ENCODE assay signal across 1 cellular context in the genomic region with DNA sequence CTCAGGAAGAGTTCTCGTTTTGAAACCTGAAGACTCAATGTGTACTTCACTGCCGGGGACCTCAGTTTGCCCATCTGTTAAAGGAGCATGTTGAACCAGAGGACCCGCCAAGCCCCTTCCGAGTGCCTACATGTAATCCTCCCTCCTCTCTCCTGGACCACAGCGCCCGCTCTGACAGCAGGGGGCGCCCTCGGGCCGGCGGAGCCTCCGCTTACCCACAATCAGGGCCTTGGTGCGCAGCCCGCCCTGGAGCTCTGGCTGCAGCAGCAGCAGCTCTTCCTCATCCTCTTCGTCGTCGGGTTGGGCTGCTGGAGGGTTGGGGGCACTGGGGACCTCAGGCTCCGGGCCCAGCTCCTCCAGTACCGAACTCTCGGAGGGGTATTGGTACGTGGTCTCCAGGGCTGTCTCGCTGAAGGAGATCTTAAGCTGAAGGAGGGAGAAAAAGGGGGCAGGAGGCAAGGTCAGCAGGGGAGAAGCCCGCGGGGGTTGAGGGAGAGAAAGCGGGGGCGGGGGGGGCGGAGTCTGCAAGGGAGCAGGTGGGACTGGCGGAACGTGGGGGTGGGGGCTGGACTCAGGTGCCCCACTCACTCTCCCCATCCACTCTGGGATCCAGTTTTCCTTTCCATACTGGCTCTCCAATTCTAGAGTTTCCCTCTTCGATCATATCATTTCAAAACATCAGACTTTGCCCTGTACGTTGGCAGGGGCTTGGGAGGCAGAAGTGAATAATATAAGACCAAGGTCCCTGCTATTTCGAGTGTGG.
A peak's percentile ranks its signal among the peaks of the same experiment; 100 is the strongest.
TF ChIP-seq lines count a peak whose summit lies in the region.

No MANE protein-coding gene starts in this region.

TF ChIP-seq in HepG2, 621 proteins besides CTCF, POLR2A, EP300 and RAD21 (continued from another document and continues in another):
- TF ChIP-seq, protein P1, sequence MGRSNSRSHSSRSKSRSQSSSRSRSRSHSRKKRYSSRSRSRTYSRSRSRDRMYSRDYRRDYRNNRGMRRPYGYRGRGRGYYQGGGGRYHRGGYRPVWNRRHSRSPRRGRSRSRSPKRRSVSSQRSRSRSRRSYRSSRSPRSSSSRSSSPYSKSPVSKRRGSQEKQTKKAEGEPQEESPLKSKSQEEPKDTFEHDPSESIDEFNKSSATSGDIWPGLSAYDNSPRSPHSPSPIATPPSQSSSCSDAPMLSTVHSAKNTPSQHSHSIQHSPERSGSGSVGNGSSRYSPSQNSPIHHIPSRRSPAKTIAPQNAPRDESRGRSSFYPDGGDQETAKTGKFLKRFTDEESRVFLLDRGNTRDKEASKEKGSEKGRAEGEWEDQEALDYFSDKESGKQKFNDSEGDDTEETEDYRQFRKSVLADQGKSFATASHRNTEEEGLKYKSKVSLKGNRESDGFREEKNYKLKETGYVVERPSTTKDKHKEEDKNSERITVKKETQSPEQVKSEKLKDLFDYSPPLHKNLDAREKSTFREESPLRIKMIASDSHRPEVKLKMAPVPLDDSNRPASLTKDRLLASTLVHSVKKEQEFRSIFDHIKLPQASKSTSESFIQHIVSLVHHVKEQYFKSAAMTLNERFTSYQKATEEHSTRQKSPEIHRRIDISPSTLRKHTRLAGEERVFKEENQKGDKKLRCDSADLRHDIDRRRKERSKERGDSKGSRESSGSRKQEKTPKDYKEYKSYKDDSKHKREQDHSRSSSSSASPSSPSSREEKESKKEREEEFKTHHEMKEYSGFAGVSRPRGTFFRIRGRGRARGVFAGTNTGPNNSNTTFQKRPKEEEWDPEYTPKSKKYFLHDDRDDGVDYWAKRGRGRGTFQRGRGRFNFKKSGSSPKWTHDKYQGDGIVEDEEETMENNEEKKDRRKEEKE (IDR thresholded peaks at IDR 0.05), result no peak
- TF ChIP-seq ZNF749 (CRISPR knock-in tag; IDR thresholded peaks at IDR 0.05; ENCODE audit: borderline replicate concordance) (no peak), GZF1 (CRISPR knock-in tag; IDR thresholded peaks at IDR 0.05) (peak; percentile 81; the same call in 1 of the 2 replicates), MED1 (CRISPR knock-in tag; IDR thresholded peaks at IDR 0.05) (peak; percentile 72), FOXO1 (CRISPR knock-in tag; IDR thresholded peaks at IDR 0.05) (peak; percentile 74), IRX3 (CRISPR knock-in tag; IDR thresholded peaks at IDR 0.05; ENCODE audit: borderline replicate concordance, low read depth) (peak; percentile 79; the same call in 1 of the 2 replicates), ELF1 (CRISPR knock-in tag; IDR thresholded peaks at IDR 0.05) (peak; percentile 66), ZBTB21 (CRISPR knock-in tag; IDR thresholded peaks at IDR 0.05) (no peak), ZFP82 (CRISPR knock-in tag; IDR thresholded peaks at IDR 0.05; ENCODE audit: borderline replicate concordance) (no peak), IRF2 (CRISPR knock-in tag; IDR thresholded peaks at IDR 0.05) (peak; percentile 89), ZNF709 (CRISPR knock-in tag; IDR thresholded peaks at IDR 0.05) (no peak), ZNF354B (CRISPR knock-in tag; IDR thresholded peaks at IDR 0.05) (peak; percentile 89; the same call in 1 of the 2 replicates), ZNF160 (CRISPR knock-in tag; IDR thresholded peaks at IDR 0.05) (peak; percentile 74; the same call in 1 of the 2 replicates), ATAD3A (CRISPR knock-in tag; IDR thresholded peaks at IDR 0.05) (no peak), ZBTB8A (CRISPR knock-in tag; IDR thresholded peaks at IDR 0.05; ENCODE audit: borderline replicate concordance, low read depth) (no peak), ZNF510 (CRISPR knock-in tag; IDR thresholded peaks at IDR 0.05; ENCODE audit: low read depth) (no peak), TMF1 (CRISPR knock-in tag; IDR thresholded peaks at IDR 0.05; ENCODE audit: low read depth) (0 out of 2 replicates have a peak, but pooled peaks have one; percentile 56), CAMTA2 (CRISPR knock-in tag; IDR thresholded peaks at IDR 0.05; ENCODE audit: borderline replicate concordance) (no peak), ZNF558 (CRISPR knock-in tag; IDR thresholded peaks at IDR 0.05; ENCODE audit: borderline replicate concordance) (no peak), ZNF263 (CRISPR knock-in tag; IDR thresholded peaks at IDR 0.05) (peak; percentile 87), TAF1 (CRISPR knock-in tag; IDR thresholded peaks at IDR 0.05) (no peak), ETV5 (CRISPR knock-in tag; IDR thresholded peaks at IDR 0.05; ENCODE audit: borderline replicate concordance) (peak; percentile 54; the same call in 1 of the 2 replicates), ZNF350 (CRISPR knock-in tag; IDR thresholded peaks at IDR 0.05; ENCODE audit: borderline replicate concordance, low read depth) (peak; percentile 49; the same call in 1 of the 2 replicates), KDM5B (CRISPR knock-in tag; IDR thresholded peaks at IDR 0.05; ENCODE audit: borderline replicate concordance) (peak; percentile 67), ZFP90 (CRISPR knock-in tag; IDR thresholded peaks at IDR 0.05; ENCODE audit: borderline replicate concordance) (peak; percentile 40; the same call in 1 of the 2 replicates), ARID2 (CRISPR knock-in tag; IDR thresholded peaks at IDR 0.05; ENCODE audit: borderline replicate concordance) (0 out of 2 replicates have a peak, but pooled peaks have one; percentile 25), ZNF891 (CRISPR knock-in tag; IDR thresholded peaks at IDR 0.05) (peak; percentile 89; the same call in 1 of the 2 replicates), FOSL2 (CRISPR knock-in tag; IDR thresholded peaks at IDR 0.05) (peak; percentile 70), SMAD1 (CRISPR knock-in tag; IDR thresholded peaks at IDR 0.05; ENCODE audit: borderline replicate concordance, low read depth) (no peak), ZC3H4 (CRISPR knock-in tag; IDR thresholded peaks at IDR 0.05; ENCODE audit: borderline replicate concordance) (no peak), RFX1 (IDR thresholded peaks at IDR 0.05) (no peak), ELF3 (CRISPR knock-in tag; IDR thresholded peaks at IDR 0.05) (peak; percentile 69; the same call in 1 of the 2 replicates), SRSF1 (optimal IDR thresholded peaks at IDR 0.05; ENCODE audit: low read depth, low read length) (no peak), NFE2 (CRISPR knock-in tag; IDR thresholded peaks at IDR 0.05) (no peak)
- TF ChIP-seq, protein P2, sequence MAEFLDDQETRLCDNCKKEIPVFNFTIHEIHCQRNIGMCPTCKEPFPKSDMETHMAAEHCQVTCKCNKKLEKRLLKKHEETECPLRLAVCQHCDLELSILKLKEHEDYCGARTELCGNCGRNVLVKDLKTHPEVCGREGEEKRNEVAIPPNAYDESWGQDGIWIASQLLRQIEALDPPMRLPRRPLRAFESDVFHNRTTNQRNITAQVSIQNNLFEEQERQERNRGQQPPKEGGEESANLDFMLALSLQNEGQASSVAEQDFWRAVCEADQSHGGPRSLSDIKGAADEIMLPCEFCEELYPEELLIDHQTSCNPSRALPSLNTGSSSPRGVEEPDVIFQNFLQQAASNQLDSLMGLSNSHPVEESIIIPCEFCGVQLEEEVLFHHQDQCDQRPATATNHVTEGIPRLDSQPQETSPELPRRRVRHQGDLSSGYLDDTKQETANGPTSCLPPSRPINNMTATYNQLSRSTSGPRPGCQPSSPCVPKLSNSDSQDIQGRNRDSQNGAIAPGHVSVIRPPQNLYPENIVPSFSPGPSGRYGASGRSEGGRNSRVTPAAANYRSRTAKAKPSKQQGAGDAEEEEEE (CRISPR knock-in tag; IDR thresholded peaks at IDR 0.05; ENCODE audit: borderline replicate concordance), result no peak
- TF ChIP-seq, protein P3, sequence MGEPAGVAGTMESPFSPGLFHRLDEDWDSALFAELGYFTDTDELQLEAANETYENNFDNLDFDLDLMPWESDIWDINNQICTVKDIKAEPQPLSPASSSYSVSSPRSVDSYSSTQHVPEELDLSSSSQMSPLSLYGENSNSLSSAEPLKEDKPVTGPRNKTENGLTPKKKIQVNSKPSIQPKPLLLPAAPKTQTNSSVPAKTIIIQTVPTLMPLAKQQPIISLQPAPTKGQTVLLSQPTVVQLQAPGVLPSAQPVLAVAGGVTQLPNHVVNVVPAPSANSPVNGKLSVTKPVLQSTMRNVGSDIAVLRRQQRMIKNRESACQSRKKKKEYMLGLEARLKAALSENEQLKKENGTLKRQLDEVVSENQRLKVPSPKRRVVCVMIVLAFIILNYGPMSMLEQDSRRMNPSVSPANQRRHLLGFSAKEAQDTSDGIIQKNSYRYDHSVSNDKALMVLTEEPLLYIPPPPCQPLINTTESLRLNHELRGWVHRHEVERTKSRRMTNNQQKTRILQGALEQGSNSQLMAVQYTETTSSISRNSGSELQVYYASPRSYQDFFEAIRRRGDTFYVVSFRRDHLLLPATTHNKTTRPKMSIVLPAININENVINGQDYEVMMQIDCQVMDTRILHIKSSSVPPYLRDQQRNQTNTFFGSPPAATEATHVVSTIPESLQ (CRISPR knock-in tag; conservative IDR thresholded peaks at IDR 0.05), result 0 out of 2 replicates have a peak, but pooled peaks have one; percentile 59
- TF ChIP-seq, protein P4, sequence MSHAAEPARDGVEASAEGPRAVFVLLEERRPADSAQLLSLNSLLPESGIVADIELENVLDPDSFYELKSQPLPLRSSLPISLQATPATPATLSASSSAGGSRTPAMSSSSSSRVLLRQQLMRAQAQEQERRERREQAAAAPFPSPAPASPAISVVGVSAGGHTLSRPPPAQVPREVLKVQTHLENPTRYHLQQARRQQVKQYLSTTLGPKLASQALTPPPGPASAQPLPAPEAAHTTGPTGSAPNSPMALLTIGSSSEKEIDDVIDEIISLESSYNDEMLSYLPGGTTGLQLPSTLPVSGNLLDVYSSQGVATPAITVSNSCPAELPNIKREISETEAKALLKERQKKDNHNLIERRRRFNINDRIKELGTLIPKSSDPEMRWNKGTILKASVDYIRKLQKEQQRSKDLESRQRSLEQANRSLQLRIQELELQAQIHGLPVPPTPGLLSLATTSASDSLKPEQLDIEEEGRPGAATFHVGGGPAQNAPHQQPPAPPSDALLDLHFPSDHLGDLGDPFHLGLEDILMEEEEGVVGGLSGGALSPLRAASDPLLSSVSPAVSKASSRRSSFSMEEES (CRISPR knock-in tag; IDR thresholded peaks at IDR 0.05), result peak; percentile 39; the same call in 1 of the 2 replicates
- TF ChIP-seq, protein P5, sequence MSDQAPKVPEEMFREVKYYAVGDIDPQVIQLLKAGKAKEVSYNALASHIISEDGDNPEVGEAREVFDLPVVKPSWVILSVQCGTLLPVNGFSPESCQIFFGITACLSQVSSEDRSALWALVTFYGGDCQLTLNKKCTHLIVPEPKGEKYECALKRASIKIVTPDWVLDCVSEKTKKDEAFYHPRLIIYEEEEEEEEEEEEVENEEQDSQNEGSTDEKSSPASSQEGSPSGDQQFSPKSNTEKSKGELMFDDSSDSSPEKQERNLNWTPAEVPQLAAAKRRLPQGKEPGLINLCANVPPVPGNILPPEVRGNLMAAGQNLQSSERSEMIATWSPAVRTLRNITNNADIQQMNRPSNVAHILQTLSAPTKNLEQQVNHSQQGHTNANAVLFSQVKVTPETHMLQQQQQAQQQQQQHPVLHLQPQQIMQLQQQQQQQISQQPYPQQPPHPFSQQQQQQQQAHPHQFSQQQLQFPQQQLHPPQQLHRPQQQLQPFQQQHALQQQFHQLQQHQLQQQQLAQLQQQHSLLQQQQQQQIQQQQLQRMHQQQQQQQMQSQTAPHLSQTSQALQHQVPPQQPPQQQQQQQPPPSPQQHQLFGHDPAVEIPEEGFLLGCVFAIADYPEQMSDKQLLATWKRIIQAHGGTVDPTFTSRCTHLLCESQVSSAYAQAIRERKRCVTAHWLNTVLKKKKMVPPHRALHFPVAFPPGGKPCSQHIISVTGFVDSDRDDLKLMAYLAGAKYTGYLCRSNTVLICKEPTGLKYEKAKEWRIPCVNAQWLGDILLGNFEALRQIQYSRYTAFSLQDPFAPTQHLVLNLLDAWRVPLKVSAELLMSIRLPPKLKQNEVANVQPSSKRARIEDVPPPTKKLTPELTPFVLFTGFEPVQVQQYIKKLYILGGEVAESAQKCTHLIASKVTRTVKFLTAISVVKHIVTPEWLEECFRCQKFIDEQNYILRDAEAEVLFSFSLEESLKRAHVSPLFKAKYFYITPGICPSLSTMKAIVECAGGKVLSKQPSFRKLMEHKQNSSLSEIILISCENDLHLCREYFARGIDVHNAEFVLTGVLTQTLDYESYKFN (CRISPR knock-in tag; conservative IDR thresholded peaks at IDR 0.05), result peak; percentile 44
- TF ChIP-seq, protein P6, sequence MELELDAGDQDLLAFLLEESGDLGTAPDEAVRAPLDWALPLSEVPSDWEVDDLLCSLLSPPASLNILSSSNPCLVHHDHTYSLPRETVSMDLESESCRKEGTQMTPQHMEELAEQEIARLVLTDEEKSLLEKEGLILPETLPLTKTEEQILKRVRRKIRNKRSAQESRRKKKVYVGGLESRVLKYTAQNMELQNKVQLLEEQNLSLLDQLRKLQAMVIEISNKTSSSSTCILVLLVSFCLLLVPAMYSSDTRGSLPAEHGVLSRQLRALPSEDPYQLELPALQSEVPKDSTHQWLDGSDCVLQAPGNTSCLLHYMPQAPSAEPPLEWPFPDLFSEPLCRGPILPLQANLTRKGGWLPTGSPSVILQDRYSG (CRISPR knock-in tag; IDR thresholded peaks at IDR 0.05), result no peak
- TF ChIP-seq, protein P7, sequence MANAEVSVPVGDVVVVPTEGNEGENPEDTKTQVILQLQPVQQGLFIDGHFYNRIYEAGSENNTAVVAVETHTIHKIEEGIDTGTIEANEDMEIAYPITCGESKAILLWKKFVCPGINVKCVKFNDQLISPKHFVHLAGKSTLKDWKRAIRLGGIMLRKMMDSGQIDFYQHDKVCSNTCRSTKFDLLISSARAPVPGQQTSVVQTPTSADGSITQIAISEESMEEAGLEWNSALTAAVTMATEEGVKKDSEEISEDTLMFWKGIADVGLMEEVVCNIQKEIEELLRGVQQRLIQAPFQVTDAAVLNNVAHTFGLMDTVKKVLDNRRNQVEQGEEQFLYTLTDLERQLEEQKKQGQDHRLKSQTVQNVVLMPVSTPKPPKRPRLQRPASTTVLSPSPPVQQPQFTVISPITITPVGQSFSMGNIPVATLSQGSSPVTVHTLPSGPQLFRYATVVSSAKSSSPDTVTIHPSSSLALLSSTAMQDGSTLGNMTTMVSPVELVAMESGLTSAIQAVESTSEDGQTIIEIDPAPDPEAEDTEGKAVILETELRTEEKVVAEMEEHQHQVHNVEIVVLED (CRISPR knock-in tag; IDR thresholded peaks at IDR 0.05; ENCODE audit: borderline replicate concordance), result peak; percentile 33; the same call in 1 of the 2 replicates
- TF ChIP-seq, protein P8, sequence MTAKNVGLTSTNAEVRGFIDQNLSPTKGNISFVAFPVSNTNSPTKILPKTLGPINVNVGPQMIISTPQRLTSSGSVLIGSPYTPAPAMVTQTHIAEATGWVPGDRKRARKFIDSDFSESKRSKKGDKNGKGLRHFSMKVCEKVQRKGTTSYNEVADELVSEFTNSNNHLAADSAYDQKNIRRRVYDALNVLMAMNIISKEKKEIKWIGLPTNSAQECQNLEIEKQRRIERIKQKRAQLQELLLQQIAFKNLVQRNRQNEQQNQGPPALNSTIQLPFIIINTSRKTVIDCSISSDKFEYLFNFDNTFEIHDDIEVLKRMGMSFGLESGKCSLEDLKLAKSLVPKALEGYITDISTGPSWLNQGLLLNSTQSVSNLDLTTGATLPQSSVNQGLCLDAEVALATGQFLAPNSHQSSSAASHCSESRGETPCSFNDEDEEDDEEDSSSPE (CRISPR knock-in tag; IDR thresholded peaks at IDR 0.05), result peak; percentile 56
- TF ChIP-seq, protein P9, sequence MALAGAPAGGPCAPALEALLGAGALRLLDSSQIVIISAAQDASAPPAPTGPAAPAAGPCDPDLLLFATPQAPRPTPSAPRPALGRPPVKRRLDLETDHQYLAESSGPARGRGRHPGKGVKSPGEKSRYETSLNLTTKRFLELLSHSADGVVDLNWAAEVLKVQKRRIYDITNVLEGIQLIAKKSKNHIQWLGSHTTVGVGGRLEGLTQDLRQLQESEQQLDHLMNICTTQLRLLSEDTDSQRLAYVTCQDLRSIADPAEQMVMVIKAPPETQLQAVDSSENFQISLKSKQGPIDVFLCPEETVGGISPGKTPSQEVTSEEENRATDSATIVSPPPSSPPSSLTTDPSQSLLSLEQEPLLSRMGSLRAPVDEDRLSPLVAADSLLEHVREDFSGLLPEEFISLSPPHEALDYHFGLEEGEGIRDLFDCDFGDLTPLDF (CRISPR knock-in tag; IDR thresholded peaks at IDR 0.05), result no peak
